8 cellular contexts compared by ENCODE assay signal in genomic region chr12:113241191-113242017, GRCh38. TPM values are rescaled to one million over a fixed set of nuclear protein-coding genes. Genes with fewer than 3 reads are reported as not detected.
DNase-seq lines count a peak whose midpoint lies in the region; ATAC-seq and TF ChIP-seq lines count a peak whose summit lies in the region.

No MANE protein-coding gene starts in this region.

- H3K9ac ChIP-seq in adipocyte (ENCODE audit: low read length), result no peak overlapping the region

- ATAC-seq in left colon (peak; percentile 46), HG03280 (IDR thresholded peaks at IDR 0.05; ENCODE audit: unreplicated experiment) (no peak), HG03439 (IDR thresholded peaks at IDR 0.05; ENCODE audit: unreplicated experiment) (no peak)

- DNase-seq in AG09319 (ENCODE audit: extremely low read depth, low read depth) (peak; percentile 77), NCI-H1105 (lab: John Stamatoyannopoulos, UW) (peak; percentile 83), adipocyte (ENCODE audit: low read depth) (peak; percentile 91), left colon (peak; percentile 78 to 87), uterus (peak in 1 of 2 donors; percentile 47), esophagus muscularis mucosa (ENCODE audit: extremely low spot score) (no peak)

- H3K36me3 ChIP-seq in adipocyte (ENCODE audit: control insufficient read depth, insufficient read depth, low read length, severe bottlenecking) (no peaks in the 10 kb centered on the region), uterus (no peaks in the 10 kb centered on the region), esophagus muscularis mucosa (peaks cover 0 to 52% (median 17%) of the 10 kb centered on the region in 4 donors)

- peak overlapping the region; percentile 13 to 38 for H3K27ac ChIP-seq in uterus
- H3K27ac ChIP-seq in esophagus muscularis mucosa (replicated peaks in 1 of 4), result peak overlapping the region in 2 of 4 donors; percentile 28 to 45

- no peak for TF ChIP-seq POLR2A in uterus (IDR thresholded peaks at IDR 0.05)
- TF ChIP-seq POLR2A in esophagus muscularis mucosa (IDR thresholded peaks at IDR 0.05; ENCODE audit: low read depth), result no peak

- intact Hi-C loops in left colon (cut with DNase I, micrococcal nuclease) (no loop called here), uterus (cut with DNase I; ENCODE audit: low total_unique reads) (no loop called here), esophagus muscularis mucosa (cut with DNase I) (no loop called here)

- TF ChIP-seq CTCF in AG09319 (IDR thresholded peaks at IDR 0.05; ENCODE audit: low read depth, low read length) (no peak), uterus (IDR thresholded peaks at IDR 0.05) (no peak), esophagus muscularis mucosa (IDR thresholded peaks at IDR 0.05) (no peak)

- H3K9me3 ChIP-seq in adipocyte (ENCODE audit: control insufficient read depth, low read length) (no peaks in the 10 kb centered on the region), uterus (no peaks in the 10 kb centered on the region), esophagus muscularis mucosa (no peaks in the 10 kb centered on the region)

- H3K4me1 ChIP-seq in adipocyte (ENCODE audit: control insufficient read depth, insufficient read depth, low read length) (peaks cover 60% of the 10 kb centered on the region), uterus (peaks cover 8 to 21% of the 10 kb centered on the region in 2 donors), esophagus muscularis mucosa (peaks cover 84 to 91% (median 87%) of the 10 kb centered on the region in 4 donors)

- H3K4me3 ChIP-seq in adipocyte (ENCODE audit: low read length) (peak overlapping the region; percentile 13), uterus (no peak overlapping the region), esophagus muscularis mucosa (no peak overlapping the region)

- TF ChIP-seq EP300 in esophagus muscularis mucosa (IDR thresholded peaks at IDR 0.05), result no peak

- 82% methylated on average over 12 of the region's 14 CpGs for WGBS in esophagus muscularis mucosa

- H3K27me3 ChIP-seq in adipocyte (replicated peaks; ENCODE audit: control insufficient read depth, insufficient read depth, low read length) (no peaks in the 10 kb centered on the region), uterus (no peaks in the 10 kb centered on the region), esophagus muscularis mucosa (no peaks in the 10 kb centered on the region)

RNA-seq across cellular contexts. Expression of gene TPCN1, which starts 20.1 kb away (rescaled TPM):
- total RNA-seq in left colon (10 to 100 TPM; 84.7 to 96.4 TPM), uterus (10 to 100 TPM; 21.4 to 79.8 (median 52.9) TPM), esophagus muscularis mucosa (10 to 100 TPM; 31.1 to 54.0 (median 34.5) TPM)

RNA-seq across cellular contexts. Expression of gene RITA1, which starts 55.9 kb away (rescaled TPM):
- 10 to 100 TPM; 17.4 to 18.0 TPM for total RNA-seq in left colon
- total RNA-seq in uterus, result 10 to 100 TPM in 3 of 4 donors, 1 to 10 TPM in 1; 5.0 to 19.0 (median 11.0) TPM
- total RNA-seq in esophagus muscularis mucosa, result 10 to 100 TPM; 12.3 to 21.4 (median 16.2) TPM

RNA-seq across cellular contexts. Expression of gene DDX54, which starts 56.1 kb away (rescaled TPM):
- total RNA-seq in left colon (10 to 100 TPM; 42.0 to 56.9 TPM), uterus (10 to 100 TPM; 36.0 to 66.5 (median 59.0) TPM), esophagus muscularis mucosa (10 to 100 TPM; 29.1 to 59.6 (median 52.7) TPM)
